Comparison of ENCODE assay signal across 8 cellular contexts in genomic region chr2:172084484-172084733, GRCh38.
DNase-seq lines count a peak whose midpoint lies in the region; TF ChIP-seq lines count a peak whose summit lies in the region.

No MANE protein-coding gene starts in this region.

- peak overlapping the region in 1 of 2 donors; percentile 15 for H3K27ac ChIP-seq in coronary artery

- H3K4me3 ChIP-seq in LNCaP clone FGC (ENCODE audit: low read depth, low read length) (peak overlapping the region; percentile 58), coronary artery (peak overlapping the region; percentile 75), retinal pigment epithelial cell (ENCODE audit: low read length) (peak overlapping the region; percentile 26)

- DNase-seq in NCI-H2081 (lab: John Stamatoyannopoulos, UW), result peak; percentile 80 to 87
- no peak for DNase-seq in NCI-H2081 treated with DMSO at 0.1 percent for 48 hours (lab: John Stamatoyannopoulos, UW)
- no peak for DNase-seq in LNCaP clone FGC (ENCODE audit: low read depth)
- no peak for DNase-seq in coronary artery (ENCODE audit: low spot score)
- no peak for DNase-seq in retinal pigment epithelial cell (ENCODE audit: low read depth)
- DNase-seq in NCI-H345 treated with DMSO at 0.1 percent for 48 hours (lab: John Stamatoyannopoulos, UW; ENCODE audit: unreplicated experiment), result no peak
- no peak for DNase-seq in HUDEP-2 (lab: John Stamatoyannopoulos, UW; ENCODE audit: unreplicated experiment in 76 of 76)
- DNase-seq in NCI-H226, result no peak

- TF ChIP-seq CTCF in LNCaP clone FGC (IDR thresholded peaks at IDR 0.05; ENCODE audit: control insufficient read depth, extremely low read depth, insufficient read depth), result no peak
- no peak for TF ChIP-seq CTCF in coronary artery (IDR thresholded peaks at IDR 0.05)
- no peak for TF ChIP-seq CTCF in retinal pigment epithelial cell (conservative IDR thresholded peaks at IDR 0.05; ENCODE audit: low read depth, low read length)

Comparison
In these comparisons a context has a peak if more than half of its experiments do, and no peak if none do; other contexts are left out.
1. DNase-seq: peak in NCI-H2081 (2 of 2); none in NCI-H2081 treated with DMSO at 0.1 percent for 48 hours (single experiment), LNCaP clone FGC (single experiment), coronary artery (single experiment), retinal pigment epithelial cell (single experiment), NCI-H345 treated with DMSO at 0.1 percent for 48 hours (single experiment), HUDEP-2 (0 of 76) and NCI-H226 (single experiment).
2. Peak in every context shown above with its lines, with median percentiles within 50 percentile points of each other: H3K4me3 ChIP-seq.